In the genomic region with DNA sequence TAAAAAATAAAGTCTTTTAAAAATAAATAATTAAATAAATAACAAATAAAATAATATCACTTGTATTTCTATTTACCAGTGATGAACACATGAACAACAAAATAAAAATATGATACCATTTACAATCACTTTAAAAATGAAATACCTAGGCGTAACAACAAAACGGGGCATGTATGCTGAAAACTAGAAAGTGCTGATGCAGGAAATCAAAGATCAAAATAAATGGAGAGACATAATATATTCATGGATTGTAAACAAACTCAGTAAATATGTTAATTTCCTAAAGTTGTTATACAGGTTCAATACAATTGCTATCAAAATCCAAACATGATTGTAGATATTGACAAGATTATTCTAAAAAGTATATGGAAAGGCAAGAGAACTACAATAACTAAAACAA, we compare ENCODE assay signal across 23 cellular contexts. TPM values are rescaled to one million over a fixed set of nuclear protein-coding genes. Genes with fewer than 3 reads are reported as not detected.
"Had no signal": no experiment of that assay in that cellular context is flagged by ENCODE, and none has a peak within 500 bp of the region (broad histone marks: within the 10 kb centered on the region; RNA-seq: fewer than 3 reads in every experiment).

No MANE protein-coding gene starts in this region.

- H3K36me3 ChIP-seq: MG63, SJSA1 had no signal

- H3K4me3 ChIP-seq: MG63, SJSA1, SK-N-MC had no signal

- H3K4me1 ChIP-seq: SJSA1 had no signal

- DNase-seq: Karpas-422, KG1, MG63, NCI-H1092, NCI-H1105 treated with DMSO at 0.1 percent for 48 hours, NCI-H1417 treated with DMSO at 0.1 percent for 48 hours, NCI-H146, NCI-H1694 treated with DMSO at 0.1 percent for 48 hours, NCI-H1930, NCI-H2081, NCI-H2107, NCI-H2227 treated with DMSO at 0.1 percent for 48 hours, NCI-H524, NCI-H526 treated with DMSO at 0.1 percent for 48 hours, NCI-H748 treated with DMSO at 0.1 percent for 48 hours, Right ventricle myocardium superior, RPMI8226, SIG-M5 had no signal

- FAIRE-seq: RCC 7860 had no signal

- H3K27ac ChIP-seq: SJSA1, SK-N-MC had no signal

- H3K9me3 ChIP-seq: MG63, SJSA1 had no signal

RNA-seq across cellular contexts. Expression of a gene that starts 19.2 kb away (rescaled TPM):
- total RNA-seq: HT1080, NCI-H460, SJSA1 had no signal

RNA-seq across cellular contexts. Expression of a gene that starts 31.4 kb away (rescaled TPM):
- total RNA-seq: HT1080, NCI-H460, SJSA1 had no signal
